25 cellular contexts compared by ENCODE assay signal in the genomic region with DNA sequence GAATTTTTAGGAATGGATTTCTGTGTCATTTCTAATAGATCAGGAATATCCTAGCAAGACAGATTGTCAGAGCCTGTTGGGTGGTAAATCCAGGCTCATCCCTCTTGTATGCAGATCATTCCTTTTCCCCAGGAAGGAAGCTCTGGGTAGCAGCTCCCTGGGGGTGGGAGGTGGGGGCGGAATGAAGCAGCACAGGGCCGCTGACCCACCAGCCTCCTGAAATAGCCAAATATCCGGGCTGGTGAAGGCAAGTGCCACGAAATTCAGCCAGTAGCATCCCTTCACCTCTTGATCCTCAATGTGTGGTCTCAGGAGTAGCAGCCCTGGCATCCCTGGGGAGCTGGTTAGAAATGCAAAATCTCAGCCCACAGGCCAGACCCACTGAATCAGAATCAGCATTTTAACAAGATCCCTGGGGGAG.
"Had no signal": no experiment of that assay in that cellular context is flagged by ENCODE, and none has a peak within 500 bp of the region (broad histone marks: within the 10 kb centered on the region; RNA-seq: fewer than 3 reads in every experiment).

No MANE protein-coding gene starts in this region.

- H3K4me2 ChIP-seq: smooth muscle cell had no signal

- H3K27me3 ChIP-seq: transverse colon had no signal

- H3K4me3 ChIP-seq: left ventricle myocardium inferior, sigmoid colon, smooth muscle cell, stomach, suprapubic skin, transverse colon had no signal

- H3K4me1 ChIP-seq: foreskin keratinocyte, sigmoid colon, stomach, suprapubic skin had no signal

- H3K27ac Mint-ChIP-seq: activated CD4-positive, alpha-beta memory T cell treated with anti-CD3 and anti-CD28 coated beads, Interleukin-2, amount 10 ng/mL, durations not matched to agents 7 days and 5 days; activated CD4-positive, alpha-beta T cell treated with anti-CD3 and anti-CD28 coated beads, Interleukin-2, amount 10 ng/mL, durations not matched to agents 24 days and 14 days; activated naive CD4-positive, alpha-beta T cell treated with anti-CD3 and anti-CD28 coated beads, Interleukin-2, amount 10 ng/mL, durations not matched to agents 7 days and 5 days; activated T-cell treated with anti-CD3 and anti-CD28 coated beads, Interleukin-2, amount 50 U/mL, for 72 hours; mesothelial cell of epicardium; naive thymus-derived CD8-positive, alpha-beta T cell; progenitor cell of endocrine pancreas; stimulated activated memory B cell treated with anti-CD40 and anti-IgM and Interleukin-4, amounts not matched to agents 10 μg/mL and 1 μg/mL and 100 μg/mL, for 72 hours had no signal

- H3K9me3 ChIP-seq: left ventricle myocardium inferior, sigmoid colon, stomach, suprapubic skin, transverse colon had no signal

- H3K4me1 Mint-ChIP-seq: activated CD4-positive, alpha-beta memory T cell treated with anti-CD3 and anti-CD28 coated beads, Interleukin-2, amount 10 ng/mL, durations not matched to agents 7 days and 5 days; mesothelial cell of epicardium had no signal

- H3K36me3 Mint-ChIP-seq: activated naive CD4-positive, alpha-beta T cell treated with anti-CD3 and anti-CD28 coated beads, Interleukin-2, amount 10 ng/mL, durations not matched to agents 7 days and 5 days; mesothelial cell of epicardium; naive thymus-derived CD8-positive, alpha-beta T cell; stimulated activated memory B cell treated with anti-CD40 and anti-IgM and Interleukin-4, amounts not matched to agents 10 μg/mL and 1 μg/mL and 100 μg/mL, for 72 hours had no signal

- H3K27ac ChIP-seq: foreskin keratinocyte, left ventricle myocardium inferior, sigmoid colon, stomach, suprapubic skin, transverse colon had no signal

- H3K36me3 ChIP-seq: left ventricle myocardium inferior, sigmoid colon, stomach, suprapubic skin, transverse colon had no signal

- DNase-seq: activated CD4-positive, alpha-beta memory T cell treated with anti-CD3 and anti-CD28 coated beads, Interleukin-2, amount 10 ng/mL, durations not matched to agents 7 days and 5 days; activated CD4-positive, alpha-beta T cell treated with anti-CD3 and anti-CD28 coated beads, Interleukin-2, amount 10 ng/mL, durations not matched to agents 24 days and 14 days; activated CD4-positive, CD25-positive, alpha-beta regulatory T cell; activated effector memory CD4-positive, alpha-beta T cell treated with Interleukin-2 at 50 U/mL for 16 hours; activated naive CD4-positive, alpha-beta T cell treated with anti-CD3 and anti-CD28 coated beads, Interleukin-2, amount 10 ng/mL, durations not matched to agents 7 days and 5 days; activated T-cell treated with anti-CD3 and anti-CD28 coated beads, Interleukin-2, amount 50 U/mL, for 72 hours; cerebellar nuclear complex; cortex of kidney; effector CD4-positive, alpha-beta T cell; foreskin keratinocyte; kidney glomerular epithelial cell; left ventricle myocardium inferior; naive thymus-derived CD8-positive, alpha-beta T cell; retina; sigmoid colon; stimulated activated CD4-positive, alpha-beta T cell treated with anti-CD3 and anti-CD28 coated beads, Interleukin-15, amount 100 ng/mL, for 24 hours; stomach; T-helper 1 cell; T-helper 9 cell; transverse colon had no signal

- H3K4me3 Mint-ChIP-seq: activated CD4-positive, alpha-beta memory T cell treated with anti-CD3 and anti-CD28 coated beads, Interleukin-2, amount 10 ng/mL, durations not matched to agents 7 days and 5 days; activated CD4-positive, alpha-beta T cell treated with anti-CD3 and anti-CD28 coated beads, Interleukin-2, amount 10 ng/mL, durations not matched to agents 24 days and 14 days; activated naive CD4-positive, alpha-beta T cell treated with anti-CD3 and anti-CD28 coated beads, Interleukin-2, amount 10 ng/mL, durations not matched to agents 7 days and 5 days; activated T-cell treated with anti-CD3 and anti-CD28 coated beads, Interleukin-2, amount 50 U/mL, for 72 hours; mesothelial cell of epicardium; naive thymus-derived CD8-positive, alpha-beta T cell; stimulated activated memory B cell treated with anti-CD40 and anti-IgM and Interleukin-4, amounts not matched to agents 10 μg/mL and 1 μg/mL and 100 μg/mL, for 72 hours had no signal

- ATAC-seq: activated T-cell treated with anti-CD3 and anti-CD28 coated beads, Interleukin-2, amount 50 U/mL, for 72 hours; foreskin keratinocyte; naive thymus-derived CD8-positive, alpha-beta T cell; stimulated activated memory B cell treated with anti-CD40 and anti-IgM and Interleukin-4, amounts not matched to agents 10 μg/mL and 1 μg/mL and 100 μg/mL, for 72 hours had no signal

- H3K9me3 Mint-ChIP-seq: activated CD4-positive, alpha-beta memory T cell treated with anti-CD3 and anti-CD28 coated beads, Interleukin-2, amount 10 ng/mL, durations not matched to agents 7 days and 5 days; activated CD4-positive, alpha-beta T cell treated with anti-CD3 and anti-CD28 coated beads, Interleukin-2, amount 10 ng/mL, durations not matched to agents 24 days and 14 days; activated naive CD4-positive, alpha-beta T cell treated with anti-CD3 and anti-CD28 coated beads, Interleukin-2, amount 10 ng/mL, durations not matched to agents 7 days and 5 days; activated T-cell treated with anti-CD3 and anti-CD28 coated beads, Interleukin-2, amount 50 U/mL, for 72 hours; mesothelial cell of epicardium; naive thymus-derived CD8-positive, alpha-beta T cell had no signal
